Comparison of ENCODE assay signal across 1 cellular context in genomic region chrX:153507484-153508178, GRCh38.
TF ChIP-seq lines count a peak whose summit lies in the region.

No MANE protein-coding gene starts in this region.

TF ChIP-seq in IMR-90, 13 proteins besides CTCF, POLR2A, EP300 and RAD21 (continued from another document):
- TF ChIP-seq CEBPB (IDR thresholded peaks at IDR 0.05; ENCODE audit: low read depth, low read length) = no peak
TF ChIP-seq in IMR-90: peak in this region for 2.
